Comparison of ENCODE assay signal across 8 cellular contexts in the genomic region with DNA sequence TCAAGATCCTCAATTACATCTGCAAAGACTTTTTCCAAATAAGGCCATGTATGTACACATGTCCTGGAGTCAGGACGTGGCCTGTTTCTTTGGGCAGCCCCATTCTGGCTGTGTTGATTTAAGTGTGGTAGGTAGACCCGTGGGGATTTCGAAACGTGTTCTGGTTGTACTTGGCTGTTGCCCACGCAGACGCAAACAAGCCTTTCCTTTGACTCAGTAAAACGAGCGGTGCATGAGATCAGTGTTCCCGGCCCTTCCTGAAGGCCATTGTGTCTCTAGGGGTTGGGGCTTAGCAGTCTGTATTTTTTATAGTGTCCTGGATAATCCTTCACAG.
A peak's percentile ranks its signal among the peaks of the same experiment; 100 is the strongest.
DNase-seq lines count a peak whose midpoint lies in the region; ATAC-seq and TF ChIP-seq lines count a peak whose summit lies in the region.

No MANE protein-coding gene starts in this region.

- no peak overlapping the region for H2AFZ ChIP-seq in PC-3 (ENCODE audit: low read length)

- peaks cover 13% of the 10 kb centered on the region for H3K36me3 ChIP-seq in PC-3 (ENCODE audit: low read depth, low read length)
- peaks cover 0 to 29% of the 10 kb centered on the region in 2 donors for H3K36me3 ChIP-seq in gastrocnemius medialis

- ATAC-seq in PC-3 (peak; percentile 11), gastrocnemius medialis (peak; percentile 94 to 95), HG03565 (IDR thresholded peaks at IDR 0.05; ENCODE audit: unreplicated experiment) (no peak), GM19397 (IDR thresholded peaks at IDR 0.05; ENCODE audit: unreplicated experiment) (no peak), HG02588 (IDR thresholded peaks at IDR 0.05; ENCODE audit: unreplicated experiment) (no peak)
- no peak for ATAC-seq in stimulated activated memory B cell treated with anti-CD40 and anti-IgM and Interleukin-4, amounts not matched to agents 10 μg/mL and 1 μg/mL and 100 μg/mL, for 72 hours

- peak in 1 of 2 donors; percentile 26 for TF ChIP-seq POLR2A in gastrocnemius medialis (IDR thresholded peaks at IDR 0.05)

- no peaks in the 10 kb centered on the region for H3K9me3 Mint-ChIP-seq in stimulated activated memory B cell treated with anti-CD40 and anti-IgM and Interleukin-4, amounts not matched to agents 10 μg/mL and 1 μg/mL and 100 μg/mL, for 72 hours

- POLR2A ChIA-PET in PC-3 (lab: Charles Lee; ENCODE audit: unreplicated experiment), result no interaction called here

- TF ChIP-seq CTCF in PC-3 (conservative IDR thresholded peaks at IDR 0.05; ENCODE audit: low read depth, low read length), result no peak
- TF ChIP-seq CTCF in gastrocnemius medialis (IDR thresholded peaks at IDR 0.05 in 4 of 5, conservative IDR thresholded peaks at IDR 0.05 in 1 of 5), result no peak

- no peak overlapping the region for H3K27ac Mint-ChIP-seq in stimulated activated memory B cell treated with anti-CD40 and anti-IgM and Interleukin-4, amounts not matched to agents 10 μg/mL and 1 μg/mL and 100 μg/mL, for 72 hours

- no peak overlapping the region for H3K9ac ChIP-seq in PC-3 (ENCODE audit: low read length)

- H4K20me1 ChIP-seq in PC-3 (ENCODE audit: low read length), result no peaks in the 10 kb centered on the region

- no peak overlapping the region for H3K4me2 ChIP-seq in PC-3 (ENCODE audit: low read length)

- intact Hi-C loops in PC-3 (cut with micrococcal nuclease), result loop anchor here (10.0 kb wide), 1 partner anchor 317 kb away; no protein-coding TSS in a partner anchor
- intact Hi-C loops in gastrocnemius medialis (cut with DNase I; ENCODE audit: low total_unique reads), result loop anchor here (2.0 to 10.0 kb wide), 3 partner anchors 65 to 323 kb away; partner anchors contain the start of genes DNAJB6 and NOM1

- H3K27me3 Mint-ChIP-seq in stimulated activated memory B cell treated with anti-CD40 and anti-IgM and Interleukin-4, amounts not matched to agents 10 μg/mL and 1 μg/mL and 100 μg/mL, for 72 hours, result no peaks in the 10 kb centered on the region

- no peaks in the 10 kb centered on the region for H3F3A ChIP-seq in PC-3 (ENCODE audit: low read length, unreplicated experiment)

- H3K36me3 Mint-ChIP-seq in stimulated activated memory B cell treated with anti-CD40 and anti-IgM and Interleukin-4, amounts not matched to agents 10 μg/mL and 1 μg/mL and 100 μg/mL, for 72 hours, result peaks cover 39% of the 10 kb centered on the region

- BruUV-seq in PC-3 (replicated peaks; lab: Mats Ljungman, UMichigan), result no TSS peak

- no peaks in the 10 kb centered on the region for H3K9me2 ChIP-seq in PC-3 (replicated peaks; ENCODE audit: low read length)

- in situ Hi-C loops in gastrocnemius medialis (cut with MboI; ENCODE audit: low sequenced_read_pairs in 4 of 4), result loop anchor here (10.0 to 25.0 kb wide), 3 partner anchors 140 to 310 kb away; no protein-coding TSS in a partner anchor

- H3K4me3 ChIP-seq in PC-3 (ENCODE audit: low read length), result no peak overlapping the region
- H3K4me3 ChIP-seq in gastrocnemius medialis, result no peak overlapping the region

- H3K4me3 Mint-ChIP-seq in stimulated activated memory B cell treated with anti-CD40 and anti-IgM and Interleukin-4, amounts not matched to agents 10 μg/mL and 1 μg/mL and 100 μg/mL, for 72 hours, result no peak overlapping the region

- no peaks in the 10 kb centered on the region for H3K27me3 ChIP-seq in PC-3 (ENCODE audit: low read length)
- H3K27me3 ChIP-seq in gastrocnemius medialis, result no peaks in the 10 kb centered on the region

- no peaks in the 10 kb centered on the region for H3K79me2 ChIP-seq in PC-3 (ENCODE audit: low read length)

- H3K9me3 ChIP-seq in PC-3 (ENCODE audit: low read length) (no peaks in the 10 kb centered on the region), gastrocnemius medialis (no peaks in the 10 kb centered on the region)

- H3K27ac ChIP-seq in PC-3 (ENCODE audit: low read length), result peak overlapping the region; percentile 38
- H3K27ac ChIP-seq in gastrocnemius medialis, result peak overlapping the region; percentile 76 to 82 (median 81)

- CTCF ChIA-PET in PC-3 (lab: Charles Lee), result interaction anchor here (0.6 kb wide), 1 partner anchor 61 kb away, joined by 3 read pairs; no protein-coding TSS in a partner anchor

- peaks cover 27% of the 10 kb centered on the region for H3K4me1 Mint-ChIP-seq in stimulated activated memory B cell treated with anti-CD40 and anti-IgM and Interleukin-4, amounts not matched to agents 10 μg/mL and 1 μg/mL and 100 μg/mL, for 72 hours

- DNase-seq in GM04503 (ENCODE audit: low read depth) (peak; percentile 78), PC-3 (peak; percentile 58), fibroblast of the conjunctiva (ENCODE audit: low read depth) (peak; percentile 92), gastrocnemius medialis (peak; percentile 82 to 90)

- peaks cover 24% of the 10 kb centered on the region for H3K4me1 ChIP-seq in PC-3 (ENCODE audit: insufficient read depth, low read length)
- H3K4me1 ChIP-seq in gastrocnemius medialis, result peaks cover 21 to 22% of the 10 kb centered on the region in 2 donors

Comparison
In these comparisons a context has a peak if more than half of its experiments do, and no peak if none do; other contexts are left out.
1. ATAC-seq: peak in PC-3 (single experiment) and gastrocnemius medialis (2 of 2); none in HG03565 (single experiment), GM19397 (single experiment), stimulated activated memory B cell treated with anti-CD40 and anti-IgM and Interleukin-4, amounts not matched to agents 10 μg/mL and 1 μg/mL and 100 μg/mL, for 72 hours (single experiment) and HG02588 (single experiment).
2. Peak in every context shown above with its lines, with median percentiles within 50 percentile points of each other: DNase-seq.